In genomic region chr18:25713104-25713503, GRCh38 we compare ENCODE assay signal across 3 cellular contexts.
TF ChIP-seq lines count a peak whose summit lies in the region.

No MANE protein-coding gene starts in this region.

TF ChIP-seq in A549, 52 proteins besides CTCF, POLR2A, EP300 and RAD21:
- TF ChIP-seq HEYL (CRISPR knock-in tag; IDR thresholded peaks at IDR 0.05) (no peak), CEBPB (IDR thresholded peaks at IDR 0.05) (no peak), CHD2 (IDR thresholded peaks at IDR 0.05; ENCODE audit: low read length, partially characterized antibody) (no peak), TP53 (CRISPR knock-in tag; IDR thresholded peaks at IDR 0.05) (no peak), ATOH8 (CRISPR knock-in tag; IDR thresholded peaks at IDR 0.05; ENCODE audit: low read depth) (no peak), MAFK (IDR thresholded peaks at IDR 0.05; ENCODE audit: partially characterized antibody) (peak; percentile 67)

TF ChIP-seq in IMR-90, 13 proteins besides CTCF, POLR2A, EP300 and RAD21:
- TF ChIP-seq MAFK (IDR thresholded peaks at IDR 0.05; ENCODE audit: low read depth, low read length) (peak; percentile 86), MXI1 (IDR thresholded peaks at IDR 0.05; ENCODE audit: borderline replicate concordance, low read depth, low read length) (no peak)

TF ChIP-seq in H1, 55 proteins besides CTCF, POLR2A, EP300 and RAD21:
- TF ChIP-seq HDAC6 (IDR thresholded peaks at IDR 0.05; ENCODE audit: low read depth, low read length): no peak
- peak; percentile 37; the same call in 1 of the 2 replicates for TF ChIP-seq BACH1 (IDR thresholded peaks at IDR 0.05; ENCODE audit: low read length)
- TF ChIP-seq USF2 (IDR thresholded peaks at IDR 0.05; ENCODE audit: low read length): no peak
- peak; percentile 59; the same call in 1 of the 2 replicates for TF ChIP-seq MAFK (IDR thresholded peaks at IDR 0.05; ENCODE audit: low read depth, low read length)
TF ChIP-seq in H1: peak in this region for 2.
